18 cellular contexts compared by ENCODE assay signal in the genomic region with DNA sequence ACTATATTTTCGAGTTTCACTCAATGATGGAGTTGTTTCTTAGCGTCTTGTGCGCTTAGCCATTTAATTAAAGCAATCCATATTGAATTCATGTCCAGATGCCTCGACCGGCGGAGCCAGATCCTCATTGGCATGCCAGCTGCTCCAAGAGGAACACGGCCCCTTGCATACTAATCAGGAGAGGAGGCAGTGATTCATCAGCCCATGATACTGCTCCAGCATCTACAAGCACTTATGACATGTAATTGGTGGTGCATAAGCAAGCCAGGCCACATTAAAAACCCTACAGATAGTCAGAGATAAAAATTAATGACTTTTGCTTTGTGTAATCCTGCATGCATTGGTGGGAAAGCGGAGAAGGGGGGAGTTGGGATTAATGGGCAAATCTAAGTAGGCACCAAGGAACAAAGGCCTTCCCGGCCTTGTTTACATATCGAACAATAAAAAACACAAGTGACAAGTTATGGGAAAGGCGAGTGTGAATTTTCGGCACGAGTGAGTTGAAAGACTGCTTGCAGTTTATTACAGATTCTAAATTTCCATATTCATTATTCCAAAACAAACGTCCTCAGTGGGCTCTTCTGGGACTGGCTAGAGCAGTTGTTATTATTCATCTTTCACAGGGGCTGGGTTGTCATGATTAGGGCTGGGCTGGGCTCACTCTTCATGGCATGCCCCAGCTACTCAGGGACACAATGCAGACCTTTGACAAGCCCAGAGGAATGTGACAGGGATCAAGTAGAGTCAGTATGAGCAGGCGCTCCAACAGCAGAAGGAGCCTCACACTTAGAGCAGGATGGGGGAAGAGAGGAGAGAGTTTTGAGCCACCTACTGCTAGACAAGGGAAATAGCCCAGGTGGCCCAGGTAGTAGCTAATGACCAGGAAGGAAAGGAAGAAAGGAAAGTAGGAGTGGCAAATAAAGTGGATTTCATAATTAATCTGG.
DNase-seq lines count a peak whose midpoint lies in the region; ATAC-seq and TF ChIP-seq lines count a peak whose summit lies in the region.
"Had no signal": no experiment of that assay in that cellular context is flagged by ENCODE, and none has a peak within 500 bp of the region (broad histone marks: within the 10 kb centered on the region; RNA-seq: fewer than 3 reads in every experiment).

No MANE protein-coding gene starts in this region.

- peak; percentile 90 for DNase-seq in Ammon's horn (ENCODE audit: low spot score)
- no peak for DNase-seq in LNCaP clone FGC (ENCODE audit: low read depth)
- peak in 2 of 4 donors; percentile 8 to 20 for DNase-seq in body of pancreas
- DNase-seq in left colon = peak in 1 of 2 donors; percentile 7
- no peak for DNase-seq in NCI-H774 (lab: John Stamatoyannopoulos, UW)
- no peak for DNase-seq in GM13976 (ENCODE audit: low spot score)
- DNase-seq: activated CD4-positive, alpha-beta T cell treated with anti-CD3 and anti-CD28 coated beads, Interleukin-2, amount 50 U/mL, for 48 hours; activated naive CD4-positive, alpha-beta T cell treated with anti-CD3 and anti-CD28 coated beads for 36 hours; EL; NCI-H1436 treated with DMSO at 0.1 percent for 48 hours; ovary; PC-3; stimulated activated CD4-positive, alpha-beta T cell treated with anti-CD3 and anti-CD28 coated beads, Interleukin-1b, Interleukin-23, amount 100 ng/mL, for 48 hours; T-helper 17 cell had no signal

- no peaks in the 10 kb centered on the region for H3K9me3 ChIP-seq in body of pancreas
- H3K9me3 ChIP-seq: ovary had no signal

- peak; percentile 56 for ATAC-seq in body of pancreas
- peak; percentile 90 for ATAC-seq in left colon
- ATAC-seq in GM21515 (IDR thresholded peaks at IDR 0.05; ENCODE audit: unreplicated experiment) = no peak
- no peak for ATAC-seq in HG03342 (IDR thresholded peaks at IDR 0.05; ENCODE audit: unreplicated experiment)
- ATAC-seq: PC-3, T-helper 17 cell had no signal

- H3K4me1 ChIP-seq in body of pancreas = no peaks in the 10 kb centered on the region

- H3K27me3 ChIP-seq in body of pancreas = no peaks in the 10 kb centered on the region
- H3K27me3 ChIP-seq: ovary had no signal

- H3K36me3 ChIP-seq in body of pancreas (replicated peaks in 1 of 2; ENCODE audit: insufficient read depth in 1 of 2, low read depth in 2 of 2) = no peaks in the 10 kb centered on the region
- H3K36me3 ChIP-seq: ovary had no signal

- TF ChIP-seq CTCF in LNCaP clone FGC (IDR thresholded peaks at IDR 0.05; ENCODE audit: control insufficient read depth, extremely low read depth, insufficient read depth) (peak; percentile 35; the same call in 1 of the 2 replicates), body of pancreas (IDR thresholded peaks at IDR 0.05) (peak in 3 of 7 experiments; percentile 25 to 38 (median 35)), GM13976 (IDR thresholded peaks at IDR 0.05; ENCODE audit: borderline replicate concordance, control extremely low read depth, extremely low read depth, insufficient read depth, missing control alignments) (no peak)

- no peak overlapping the region for H3K27ac ChIP-seq in body of pancreas
- H3K27ac ChIP-seq: coronary artery, ovary had no signal

- H3K4me3 ChIP-seq in LNCaP clone FGC (ENCODE audit: low read depth, low read length) (no peak overlapping the region), body of pancreas (no peak overlapping the region)
- H3K4me3 ChIP-seq: coronary artery, lung, ovary had no signal

- in situ Hi-C loops in GM13976 (cut with MboI; ENCODE audit: low sequenced_read_pairs, unreplicated experiment) = no loop called here

- TF ChIP-seq POLR2A in body of pancreas (IDR thresholded peaks at IDR 0.05) = no peak

- 60 to 67% methylated on average over 15 of the region's 15 CpGs for WGBS in body of pancreas, 2 donors

- intact Hi-C loops in body of pancreas (cut with DNase I) (no loop called here), left colon (cut with DNase I, micrococcal nuclease) (no loop called here)

Comparison
In these comparisons a context has a peak if more than half of its experiments do, and no peak if none do; other contexts are left out.
1. ATAC-seq: peak in body of pancreas (single experiment) and left colon (single experiment); none in GM21515 (single experiment) and HG03342 (single experiment).